ENCODE assay signal across 8 cellular contexts in the genomic region with DNA sequence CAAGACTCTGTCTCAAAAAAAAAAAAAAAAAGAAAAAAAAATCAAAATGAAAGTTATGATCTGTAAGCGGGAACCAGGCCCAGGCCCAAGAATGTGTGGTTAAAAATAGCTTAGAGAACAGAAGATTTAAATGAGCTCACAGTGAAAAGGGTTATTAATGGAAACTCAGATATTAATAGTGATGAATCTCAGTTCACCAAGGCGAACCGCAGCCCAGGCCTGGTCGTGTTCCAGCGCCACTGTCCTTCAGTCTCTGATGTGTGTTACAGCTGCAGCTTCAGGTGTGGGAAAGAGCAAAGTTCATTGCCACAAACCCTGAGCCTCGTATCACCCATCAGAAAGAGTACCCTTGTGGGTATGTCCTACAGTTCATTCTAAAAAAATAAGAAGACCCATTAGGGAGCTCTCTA.
DNase-seq lines count a peak whose midpoint lies in the region; ATAC-seq, FAIRE-seq and TF ChIP-seq lines count a peak whose summit lies in the region.

No MANE protein-coding gene starts in this region.

- intact Hi-C loops in dorsolateral prefrontal cortex (cut with DNase I) (loop anchor here in 1 of 2 donors (10.0 kb wide), 1 partner anchor 86 kb away; no protein-coding TSS in a partner anchor), stomach (cut with DNase I; ENCODE audit: low total_unique reads) (no loop called here)

- TF ChIP-seq POLR2A in stomach (IDR thresholded peaks at IDR 0.05): no peak

- CTCF ChIA-PET in activated CD8-positive, alpha-beta memory T cell treated with anti-CD3 and anti-CD28 coated beads, Interleukin-2, amount 10 ng/mL, durations not matched to agents 7 days and 5 days (lab: Charles Lee): interaction anchor here (1.6 kb wide), 1 partner anchor 105 kb away, joined by 3 read pairs; no protein-coding TSS in a partner anchor

- DNase-seq in GM19239 (ENCODE audit: insufficient read length, low spot score) (peak; percentile 48), dorsolateral prefrontal cortex (no peak), stomach (peak; percentile 31), OCI-M1 (lab: John Stamatoyannopoulos, UW) (no peak), G401 (ENCODE audit: low spot score) (no peak), SKM-1 treated with dmso at 0.1 percent for 144 hours (lab: John Stamatoyannopoulos, UW; ENCODE audit: unreplicated experiment) (no peak)
- no peak for DNase-seq in activated CD8-positive, alpha-beta memory T cell treated with anti-CD3 and anti-CD28 coated beads, Interleukin-2, amount 10 ng/mL, durations not matched to agents 7 days and 5 days

- no peaks in the 10 kb centered on the region for H3K9me3 ChIP-seq in stomach

- H3K36me3 ChIP-seq in stomach: no peaks in the 10 kb centered on the region

- peaks cover 27 to 48% (median 36%) of the 10 kb centered on the region in 4 donors for H3K4me1 ChIP-seq in stomach

- H3K27ac Mint-ChIP-seq in activated CD8-positive, alpha-beta memory T cell treated with anti-CD3 and anti-CD28 coated beads, Interleukin-2, amount 10 ng/mL, durations not matched to agents 7 days and 5 days: no peak overlapping the region

- 25 to 55% (median 44%) methylated on average over 6 of the region's 6 CpGs for WGBS in stomach, 5 donors

- peak overlapping the region in 8 of 59 donors; percentile 11 to 44 (median 18) for H3K4me3 ChIP-seq in dorsolateral prefrontal cortex
- no peak overlapping the region for H3K4me3 ChIP-seq in stomach

- no peaks in the 10 kb centered on the region for H3K27me3 ChIP-seq in dorsolateral prefrontal cortex
- H3K27me3 ChIP-seq in stomach: no peaks in the 10 kb centered on the region

- peaks cover 48% of the 10 kb centered on the region for H3K4me1 Mint-ChIP-seq in activated CD8-positive, alpha-beta memory T cell treated with anti-CD3 and anti-CD28 coated beads, Interleukin-2, amount 10 ng/mL, durations not matched to agents 7 days and 5 days

- TF ChIP-seq EP300 in stomach (IDR thresholded peaks at IDR 0.05): no peak

- ATAC-seq in HG03097 (IDR thresholded peaks at IDR 0.05; ENCODE audit: low FRiP score, unreplicated experiment): peak; percentile 78
- ATAC-seq in activated CD8-positive, alpha-beta memory T cell treated with anti-CD3 and anti-CD28 coated beads, Interleukin-2, amount 10 ng/mL, durations not matched to agents 7 days and 5 days: no peak

- no peaks in the 10 kb centered on the region for H3K27me3 Mint-ChIP-seq in activated CD8-positive, alpha-beta memory T cell treated with anti-CD3 and anti-CD28 coated beads, Interleukin-2, amount 10 ng/mL, durations not matched to agents 7 days and 5 days

- no peaks in the 10 kb centered on the region for H3K9me3 Mint-ChIP-seq in activated CD8-positive, alpha-beta memory T cell treated with anti-CD3 and anti-CD28 coated beads, Interleukin-2, amount 10 ng/mL, durations not matched to agents 7 days and 5 days (ENCODE audit: low read depth)

- peaks cover 7% of the 10 kb centered on the region for H3K36me3 Mint-ChIP-seq in activated CD8-positive, alpha-beta memory T cell treated with anti-CD3 and anti-CD28 coated beads, Interleukin-2, amount 10 ng/mL, durations not matched to agents 7 days and 5 days

- FAIRE-seq in GM19239 (lab: Jason Lieb, UNC): peak; percentile 94

- H3K4me3 Mint-ChIP-seq in activated CD8-positive, alpha-beta memory T cell treated with anti-CD3 and anti-CD28 coated beads, Interleukin-2, amount 10 ng/mL, durations not matched to agents 7 days and 5 days: no peak overlapping the region

- H3K27ac ChIP-seq in dorsolateral prefrontal cortex (peak overlapping the region in 53 of 59 donors; percentile 4 to 99 (median 77)), stomach (peak overlapping the region in 4 of 5 donors; percentile 14 to 60 (median 44))

- TF ChIP-seq CTCF in dorsolateral prefrontal cortex (IDR thresholded peaks at IDR 0.05 in 54 of 56, conservative IDR thresholded peaks at IDR 0.05 in 2 of 56; ENCODE audit: low read depth in 1 of 56, partially characterized antibody in 56 of 56) (no peak), stomach (IDR thresholded peaks at IDR 0.05) (no peak)

- in situ Hi-C loops in G401 (cut with HindIII; ENCODE audit: low sequenced_read_pairs): no loop called here

Comparison
In these comparisons a context has a peak if more than half of its experiments do, and no peak if none do; other contexts are left out.
1. DNase-seq: peak in GM19239 (single experiment) and stomach (single experiment); none in dorsolateral prefrontal cortex (0 of 10), OCI-M1 (single experiment), G401 (single experiment), SKM-1 treated with dmso at 0.1 percent for 144 hours (single experiment) and activated CD8-positive, alpha-beta memory T cell treated with anti-CD3 and anti-CD28 coated beads, Interleukin-2, amount 10 ng/mL, durations not matched to agents 7 days and 5 days (single experiment).